ENCODE assay signal across 7 cellular contexts in genomic region chr18:62957885-62958472, GRCh38.
DNase-seq lines count a peak whose midpoint lies in the region; ATAC-seq and TF ChIP-seq lines count a peak whose summit lies in the region.

No MANE protein-coding gene starts in this region.

- TF ChIP-seq POLR2A in uterus (IDR thresholded peaks at IDR 0.05): no peak

- H3K4me1 ChIP-seq in uterus: no peaks in the 10 kb centered on the region

- H3K27me3 Mint-ChIP-seq in central memory CD8-positive, alpha-beta T cell: no peaks in the 10 kb centered on the region

- no peaks in the 10 kb centered on the region for H3K36me3 ChIP-seq in uterus

- H3K4me3 Mint-ChIP-seq in central memory CD8-positive, alpha-beta T cell: no peak overlapping the region

- H3K27ac ChIP-seq in uterus: no peak overlapping the region

- no peaks in the 10 kb centered on the region for H3K27me3 ChIP-seq in uterus

- H3K27ac Mint-ChIP-seq in central memory CD8-positive, alpha-beta T cell (ENCODE audit: low read depth): no peak overlapping the region

- no peaks in the 10 kb centered on the region for H3K9me3 Mint-ChIP-seq in central memory CD8-positive, alpha-beta T cell

- peaks cover 11% of the 10 kb centered on the region for H3K4me1 Mint-ChIP-seq in central memory CD8-positive, alpha-beta T cell

- H3K4me3 ChIP-seq in GM12875 (ENCODE audit: low read depth, low read length) (no peak overlapping the region), uterus (no peak overlapping the region)

- H3K9me3 ChIP-seq in uterus: no peaks in the 10 kb centered on the region

- DNase-seq in SK-N-DZ (ENCODE audit: low spot score) (peak; percentile 21), myocyte (ENCODE audit: low read depth) (peak; percentile 39), uterus (no peak), GM19238 (ENCODE audit: insufficient read length, low spot score) (no peak)
- DNase-seq in central memory CD8-positive, alpha-beta T cell (ENCODE audit: low spot score in 2 of 2): no peak

- no peaks in the 10 kb centered on the region for H3K36me3 Mint-ChIP-seq in central memory CD8-positive, alpha-beta T cell (ENCODE audit: insufficient read depth)

- TF ChIP-seq CTCF in GM12875 (IDR thresholded peaks at IDR 0.05; ENCODE audit: borderline replicate concordance, insufficient read depth, low read depth, low read length) (peak; percentile 46; the same call in 1 of the 2 replicates), uterus (IDR thresholded peaks at IDR 0.05) (peak; percentile 16 to 33 (median 26))

- peak; percentile 79 for ATAC-seq in HG03095 (IDR thresholded peaks at IDR 0.05; ENCODE audit: unreplicated experiment)
- ATAC-seq in central memory CD8-positive, alpha-beta T cell (replicated peaks; ENCODE audit: extremely low read depth, poor library complexity, severe bottlenecking): peak; percentile 43

- intact Hi-C loops in uterus (cut with DNase I; ENCODE audit: low total_unique reads): no loop called here

Comparison
In these comparisons a context has a peak if more than half of its experiments do, and no peak if none do; other contexts are left out.
1. DNase-seq: peak in SK-N-DZ (single experiment) and myocyte (single experiment); none in central memory CD8-positive, alpha-beta T cell (0 of 2), uterus (0 of 2) and GM19238 (single experiment).